ENCODE assay signal across 8 cellular contexts in genomic region chr1:179002552-179003345, GRCh38. TPM values are rescaled to one million over a fixed set of nuclear protein-coding genes. Genes with fewer than 3 reads are reported as not detected.
DNase-seq lines count a peak whose midpoint lies in the region; ATAC-seq, FAIRE-seq and TF ChIP-seq lines count a peak whose summit lies in the region.

No MANE protein-coding gene starts in this region.

- ATAC-seq in GM21529 (IDR thresholded peaks at IDR 0.05; ENCODE audit: unreplicated experiment), result peak; percentile 83

- H3K4me1 ChIP-seq in left ventricle myocardium inferior, result peaks cover 8% of the 10 kb centered on the region
- no peaks in the 10 kb centered on the region for H3K4me1 ChIP-seq in prostate gland (replicated peaks)

- intact Hi-C loops in left ventricle myocardium inferior (cut with micrococcal nuclease), result loop anchor here (5.0 to 10.0 kb wide), 2 partner anchors 190 to 468 kb away; no protein-coding TSS in a partner anchor
- intact Hi-C loops in prostate gland (cut with DNase I), result loop anchor here (1.0 to 2.0 kb wide), 2 partner anchors 189 to 460 kb away; no protein-coding TSS in a partner anchor

- DNase-seq in DMS53 treated with DMSO at 0.1 percent for 48 hours (lab: John Stamatoyannopoulos, UW; ENCODE audit: unreplicated experiment), result peak; percentile 46
- peak; percentile 49 to 66 for DNase-seq in Kasumi-1 (lab: John Stamatoyannopoulos, UW)
- peak; percentile 3 for DNase-seq in SK-N-MC (ENCODE audit: low read depth, low spot score)
- peak; percentile 72 for DNase-seq in activated naive CD4-positive, alpha-beta T cell treated with anti-CD3 and anti-CD28 coated beads, Interleukin-2, amount 50 U/mL, for 16 hours
- peak; percentile 77 for DNase-seq in left ventricle myocardium inferior
- peak; percentile 51 for DNase-seq in prostate gland (ENCODE audit: low spot score)
- DNase-seq in urothelium cell line (ENCODE audit: low spot score), result peak; percentile 66

- peak overlapping the region; percentile 6; the same call in 1 of the 2 replicates for H3K4me3 ChIP-seq in SK-N-MC
- H3K4me3 ChIP-seq in left ventricle myocardium inferior, result peak overlapping the region; percentile 22
- no peak overlapping the region for H3K4me3 ChIP-seq in prostate gland

- H3K9me3 ChIP-seq in SK-N-MC (ENCODE audit: low read depth, low read length), result no peaks in the 10 kb centered on the region
- no peaks in the 10 kb centered on the region for H3K9me3 ChIP-seq in left ventricle myocardium inferior (replicated peaks)
- no peaks in the 10 kb centered on the region for H3K9me3 ChIP-seq in prostate gland

- TF ChIP-seq CTCF in left ventricle myocardium inferior (IDR thresholded peaks at IDR 0.05; ENCODE audit: borderline replicate concordance) (peak; percentile 97), prostate gland (IDR thresholded peaks at IDR 0.05) (peak; percentile 82 to 93 (median 90))

- H3K9ac ChIP-seq in SK-N-MC (ENCODE audit: insufficient read length), result no peak overlapping the region

- H3K27ac ChIP-seq in SK-N-MC (no peak overlapping the region), left ventricle myocardium inferior (replicated peaks) (no peak overlapping the region), prostate gland (no peak overlapping the region)

- WGBS in prostate gland, result 26% methylated on average over 20 of the region's 20 CpGs

- no peak for FAIRE-seq in urothelium cell line (lab: Jason Lieb, UNC)

- no peaks in the 10 kb centered on the region for H3K27me3 ChIP-seq in left ventricle myocardium inferior (ENCODE audit: low read depth)
- no peaks in the 10 kb centered on the region for H3K27me3 ChIP-seq in prostate gland (replicated peaks; ENCODE audit: insufficient read depth)

- TF ChIP-seq POLR2A in prostate gland (IDR thresholded peaks at IDR 0.05), result no peak

- H3K36me3 ChIP-seq in SK-N-MC (ENCODE audit: insufficient read depth, low read length) (no peaks in the 10 kb centered on the region), left ventricle myocardium inferior (no peaks in the 10 kb centered on the region), prostate gland (no peaks in the 10 kb centered on the region)

RNA-seq across cellular contexts. Expression of gene FAM20B, which starts 22.9 kb away (rescaled TPM):
- total RNA-seq in left ventricle myocardium inferior, result 53.8 TPM
- total RNA-seq in prostate gland, result 10 to 100 TPM; 20.1 to 21.6 TPM

Comparison
In these comparisons a context has a peak if more than half of its experiments do, and no peak if none do; other contexts are left out.
1. DNase-seq: peak in every context shown above with its lines; median percentile 77 in left ventricle myocardium inferior; 72 in activated naive CD4-positive, alpha-beta T cell treated with anti-CD3 and anti-CD28 coated beads, Interleukin-2, amount 50 U/mL, for 16 hours; 66 in urothelium cell line; 58 in Kasumi-1; 51 in prostate gland; 46 in DMS53 treated with DMSO at 0.1 percent for 48 hours; 3 in SK-N-MC.
2. H3K4me3 ChIP-seq: peak in SK-N-MC (single experiment) and left ventricle myocardium inferior (single experiment); none in prostate gland (0 of 2).